In genomic region chr15:36271048-36271447, GRCh38 we compare ENCODE assay signal across 25 cellular contexts.
DNase-seq lines count a peak whose midpoint lies in the region; ATAC-seq and TF ChIP-seq lines count a peak whose summit lies in the region.
"Had no signal": no experiment of that assay in that cellular context is flagged by ENCODE, and none has a peak within 500 bp of the region (broad histone marks: within the 10 kb centered on the region; RNA-seq: fewer than 3 reads in every experiment).

No MANE protein-coding gene starts in this region.

- H3K36me3 ChIP-seq in endodermal cell (ENCODE audit: control insufficient read depth, insufficient read depth, low read length) (no peaks in the 10 kb centered on the region), neural progenitor cell (no peaks in the 10 kb centered on the region), left lung (no peaks in the 10 kb centered on the region)

- H3K27me3 ChIP-seq in endodermal cell (ENCODE audit: control insufficient read depth, insufficient read depth, low read length, poor library complexity, severe bottlenecking), result peaks cover 99% of the 10 kb centered on the region
- H3K27me3 ChIP-seq in neural progenitor cell, result peaks cover 97% of the 10 kb centered on the region
- no peaks in the 10 kb centered on the region for H3K27me3 ChIP-seq in left lung

- H2AFZ ChIP-seq in neural progenitor cell (replicated peaks), result no peak overlapping the region

- H3K36me3 Mint-ChIP-seq in endodermal cell (ENCODE audit: low read depth) (no peaks in the 10 kb centered on the region), neural progenitor cell (peaks cover 2% of the 10 kb centered on the region)
- no peaks in the 10 kb centered on the region for H3K36me3 Mint-ChIP-seq in naive thymus-derived CD8-positive, alpha-beta T cell
- H3K36me3 Mint-ChIP-seq: CD8-positive, alpha-beta T cell had no signal

- H3K27ac Mint-ChIP-seq in endodermal cell (no peak overlapping the region), neural progenitor cell (no peak overlapping the region)
- H3K27ac Mint-ChIP-seq in naive thymus-derived CD8-positive, alpha-beta T cell, result no peak overlapping the region
- H3K27ac Mint-ChIP-seq: CD8-positive, alpha-beta T cell had no signal

- intact Hi-C loops in left lung (cut with DNase I), result no loop called here

- H3K27me3 Mint-ChIP-seq in endodermal cell (ENCODE audit: insufficient read depth), result peaks cover 94% of the 10 kb centered on the region
- H3K27me3 Mint-ChIP-seq in neural progenitor cell (ENCODE audit: insufficient read depth, low read depth), result peaks cover 47% of the 10 kb centered on the region
- peaks cover 0 to 2% (median 0%) of the 10 kb centered on the region in 5 donors for H3K27me3 Mint-ChIP-seq in naive thymus-derived CD8-positive, alpha-beta T cell

- H3K9me3 ChIP-seq in endodermal cell (ENCODE audit: control insufficient read depth, low read length) (peaks cover 5% of the 10 kb centered on the region), neural progenitor cell (ENCODE audit: low read depth) (no peaks in the 10 kb centered on the region), left lung (no peaks in the 10 kb centered on the region)
- H3K9me3 ChIP-seq: A549 had no signal

- WGBS in endodermal cell (ENCODE audit: insufficient coverage in 1 of 2, insufficient read length in 1 of 2), 2 experiments, result 5 to 7% methylated on average over 5 of the region's 5 CpGs

- ATAC-seq in left lung (no peak), GM19463 (IDR thresholded peaks at IDR 0.05; ENCODE audit: unreplicated experiment) (no peak)
- no peak for ATAC-seq in naive thymus-derived CD8-positive, alpha-beta T cell
- ATAC-seq: A549; CD8-positive, alpha-beta T cell; Panc1 had no signal

- no peak overlapping the region for H3K4me3 Mint-ChIP-seq in endodermal cell
- no peak overlapping the region for H3K4me3 Mint-ChIP-seq in neural progenitor cell
- no peak overlapping the region for H3K4me3 Mint-ChIP-seq in naive thymus-derived CD8-positive, alpha-beta T cell
- H3K4me3 Mint-ChIP-seq: CD8-positive, alpha-beta T cell had no signal

- H3K9me3 Mint-ChIP-seq in endodermal cell (no peaks in the 10 kb centered on the region), neural progenitor cell (peaks cover 8% of the 10 kb centered on the region)
- peaks cover 0 to 15% (median 2%) of the 10 kb centered on the region in 9 donors for H3K9me3 Mint-ChIP-seq in naive thymus-derived CD8-positive, alpha-beta T cell
- H3K9me3 Mint-ChIP-seq: CD8-positive, alpha-beta T cell had no signal

- H3F3A ChIP-seq in neural progenitor cell (ENCODE audit: low read depth), result peaks cover 3% of the 10 kb centered on the region

- TF ChIP-seq CTCF in endodermal cell (conservative IDR thresholded peaks at IDR 0.05), result no peak
- no peak for TF ChIP-seq CTCF in neural progenitor cell (IDR thresholded peaks at IDR 0.05)
- TF ChIP-seq CTCF in left lung (IDR thresholded peaks at IDR 0.05), result no peak

- H3K4me1 Mint-ChIP-seq in endodermal cell, result peaks cover 19% of the 10 kb centered on the region
- H3K4me1 Mint-ChIP-seq in neural progenitor cell, result peaks cover 23% of the 10 kb centered on the region
- no peaks in the 10 kb centered on the region for H3K4me1 Mint-ChIP-seq in naive thymus-derived CD8-positive, alpha-beta T cell

- H3K4me3 ChIP-seq in endodermal cell (ENCODE audit: low read length), result no peak overlapping the region
- H3K4me3 ChIP-seq in neural progenitor cell, result no peak overlapping the region
- H3K4me3 ChIP-seq in left lung, result no peak overlapping the region
- H3K4me3 ChIP-seq: A549 had no signal

- POLR2A ChIA-PET in naive thymus-derived CD8-positive, alpha-beta T cell (lab: Charles Lee), result no interaction called here

- H3K27ac ChIP-seq in endodermal cell (ENCODE audit: low read depth, low read length) (no peak overlapping the region), neural progenitor cell (no peak overlapping the region), left lung (no peak overlapping the region)
- H3K27ac ChIP-seq: A549, RWPE1 had no signal

- no peak overlapping the region for H3K9ac ChIP-seq in endodermal cell (ENCODE audit: extremely low read depth, low read length, poor library complexity, severe bottlenecking)
- no peak overlapping the region for H3K9ac ChIP-seq in neural progenitor cell

- H4K20me1 ChIP-seq in neural progenitor cell (ENCODE audit: low read depth), result peaks cover 25% of the 10 kb centered on the region

- H3K79me2 ChIP-seq in neural progenitor cell (ENCODE audit: low read depth), result no peaks in the 10 kb centered on the region

- DNase-seq in ELF-1 (ENCODE audit: low read depth, low spot score) (peak; percentile 59), NCI-H69 (lab: John Stamatoyannopoulos, UW) (peak; percentile 99), endodermal cell (peak; percentile 85), neural progenitor cell (ENCODE audit: low spot score) (peak; percentile 93), SKM-1 (lab: John Stamatoyannopoulos, UW; ENCODE audit: unreplicated experiment) (no peak), left lung (no peak)
- no peak for DNase-seq in naive thymus-derived CD8-positive, alpha-beta T cell
- DNase-seq: C1 segment of cervical spinal cord; CD8-positive, alpha-beta T cell; DMS 273 treated with DMSO at 0.1 percent for 48 hours; DMS79; EL; GF-D8; KBM-7; MV-4-11; NCI-H1105; NCI-H345; NCI-H524; NCI-H774; SHP77; T-helper 1 cell had no signal

- H3K4me1 ChIP-seq in endodermal cell (ENCODE audit: control insufficient read depth, insufficient read depth, low read length), result no peaks in the 10 kb centered on the region
- H3K4me1 ChIP-seq in neural progenitor cell, result peaks cover 24% of the 10 kb centered on the region
- no peaks in the 10 kb centered on the region for H3K4me1 ChIP-seq in left lung
- H3K4me1 ChIP-seq: A549 had no signal

- H3K4me2 ChIP-seq in neural progenitor cell, result peak overlapping the region; percentile 43
- H3K4me2 ChIP-seq: A549 had no signal

Comparison
In these comparisons a context has a peak if more than half of its experiments do, and no peak if none do; other contexts are left out.
1. DNase-seq: peak in ELF-1 (single experiment), NCI-H69 (single experiment), endodermal cell (single experiment) and neural progenitor cell (single experiment); none in SKM-1 (single experiment), left lung (0 of 2) and naive thymus-derived CD8-positive, alpha-beta T cell (0 of 10).